Comparison of ENCODE assay signal across 1 cellular context in the genomic region with DNA sequence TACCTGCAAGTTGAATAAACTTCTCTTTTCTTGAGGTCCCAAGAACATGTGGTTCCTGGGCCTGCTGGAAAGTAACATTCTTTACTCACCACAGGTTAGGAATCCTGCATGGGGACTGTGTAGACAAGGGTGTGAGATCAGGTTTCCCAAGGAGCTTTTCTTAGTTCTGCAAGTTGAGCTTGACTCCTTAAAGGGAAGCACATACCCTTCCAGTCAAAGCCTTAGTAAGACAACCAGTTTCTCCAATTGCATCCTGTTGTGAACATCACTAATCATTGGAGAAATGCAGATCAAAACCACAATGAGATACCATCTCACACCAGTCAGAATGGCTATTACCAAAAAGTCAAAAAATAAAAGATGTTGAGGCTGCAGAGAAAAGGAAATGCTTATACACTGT.
TF ChIP-seq lines count a peak whose summit lies in the region.

No MANE protein-coding gene starts in this region.

TF ChIP-seq in GM23338, 12 proteins besides CTCF, POLR2A, EP300 and RAD21 (continued from another document):
- TF ChIP-seq, protein P1, sequence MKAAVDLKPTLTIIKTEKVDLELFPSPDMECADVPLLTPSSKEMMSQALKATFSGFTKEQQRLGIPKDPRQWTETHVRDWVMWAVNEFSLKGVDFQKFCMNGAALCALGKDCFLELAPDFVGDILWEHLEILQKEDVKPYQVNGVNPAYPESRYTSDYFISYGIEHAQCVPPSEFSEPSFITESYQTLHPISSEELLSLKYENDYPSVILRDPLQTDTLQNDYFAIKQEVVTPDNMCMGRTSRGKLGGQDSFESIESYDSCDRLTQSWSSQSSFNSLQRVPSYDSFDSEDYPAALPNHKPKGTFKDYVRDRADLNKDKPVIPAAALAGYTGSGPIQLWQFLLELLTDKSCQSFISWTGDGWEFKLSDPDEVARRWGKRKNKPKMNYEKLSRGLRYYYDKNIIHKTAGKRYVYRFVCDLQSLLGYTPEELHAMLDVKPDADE (IDR thresholded peaks at IDR 0.05) = no peak
- no peak for TF ChIP-seq CREB1 (CRISPR knock-in tag; IDR thresholded peaks at IDR 0.05; ENCODE audit: low read depth)
